In genomic region chr1:94646786-94647555, GRCh38 we compare ENCODE assay signal across 1 cellular context.
TF ChIP-seq lines count a peak whose summit lies in the region.

No MANE protein-coding gene starts in this region.

TF ChIP-seq in HCT116, 20 proteins besides CTCF, POLR2A, EP300 and RAD21 (continued from another document):
- TF ChIP-seq, protein P1, sequence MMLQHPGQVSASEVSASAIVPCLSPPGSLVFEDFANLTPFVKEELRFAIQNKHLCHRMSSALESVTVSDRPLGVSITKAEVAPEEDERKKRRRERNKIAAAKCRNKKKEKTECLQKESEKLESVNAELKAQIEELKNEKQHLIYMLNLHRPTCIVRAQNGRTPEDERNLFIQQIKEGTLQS (IDR thresholded peaks at IDR 0.05), result no peak
- TF ChIP-seq SRF (IDR thresholded peaks at IDR 0.05; ENCODE audit: low read depth), result no peak
